In genomic region chr11:112163875-112164521, GRCh38 we compare ENCODE assay signal across 8 cellular contexts. TPM values are rescaled to one million over a fixed set of nuclear protein-coding genes. Genes with fewer than 3 reads are reported as not detected.
DNase-seq lines count a peak whose midpoint lies in the region; ATAC-seq, FAIRE-seq and TF ChIP-seq lines count a peak whose summit lies in the region.

Gene IL18, minus strand, starts transcription at chr11:112164094. Its CDS starts 9,041 bp downstream, at chr11:112155053.

- H3K36me3 ChIP-seq in kidney (ENCODE audit: control insufficient read depth in 1 of 2, insufficient read depth in 2 of 2, low read length in 2 of 2) (no peaks in the 10 kb centered on the region), subcutaneous abdominal adipose tissue (ENCODE audit: control insufficient read depth in 5 of 5, insufficient read depth in 5 of 5, low read length in 5 of 5) (no peaks in the 10 kb centered on the region)

- no peaks in the 10 kb centered on the region for H3K4me1 ChIP-seq in kidney (ENCODE audit: control insufficient read depth in 1 of 2, insufficient read depth in 1 of 2, low read depth in 1 of 2, low read length in 2 of 2)
- H3K4me1 ChIP-seq in subcutaneous abdominal adipose tissue (ENCODE audit: control insufficient read depth in 5 of 5, insufficient read depth in 5 of 5, low read length in 5 of 5) = peaks cover 0 to 23% (median 20%) of the 10 kb centered on the region in 5 donors

- H3K36me3 Mint-ChIP-seq in activated naive CD8-positive, alpha-beta T cell treated with anti-CD3 and anti-CD28 coated beads, Interleukin-2, amount 50 U/mL, for 24 hours (ENCODE audit: low read depth) = peaks cover 3% of the 10 kb centered on the region

- peak within 1 kb of the TSS; percentile 54 for H3K4me3 Mint-ChIP-seq in activated naive CD8-positive, alpha-beta T cell treated with anti-CD3 and anti-CD28 coated beads, Interleukin-2, amount 50 U/mL, for 24 hours

- intact Hi-C loops in kidney (cut with DNase I) = no loop called here

- no peak for FAIRE-seq in kidney (lab: Jason Lieb, UNC)

- peak within 1 kb of the TSS; percentile 51 to 56 for H3K4me3 ChIP-seq in kidney (ENCODE audit: low read length in 2 of 2)
- H3K4me3 ChIP-seq in subcutaneous abdominal adipose tissue (ENCODE audit: low read depth in 1 of 5, low read length in 5 of 5) = peak within 1 kb of the TSS; percentile 8 to 53 (median 28)

- no peak within 1 kb of the TSS for H3K27ac Mint-ChIP-seq in activated naive CD8-positive, alpha-beta T cell treated with anti-CD3 and anti-CD28 coated beads, Interleukin-2, amount 50 U/mL, for 24 hours

- H3K9me3 Mint-ChIP-seq in activated naive CD8-positive, alpha-beta T cell treated with anti-CD3 and anti-CD28 coated beads, Interleukin-2, amount 50 U/mL, for 24 hours = no peaks in the 10 kb centered on the region

- TF ChIP-seq CTCF in kidney (IDR thresholded peaks at IDR 0.05; ENCODE audit: borderline replicate concordance, extremely low read depth, insufficient read depth) = no peak

- no peaks in the 10 kb centered on the region for H3K27me3 ChIP-seq in subcutaneous abdominal adipose tissue (ENCODE audit: control insufficient read depth in 5 of 5, insufficient read depth in 4 of 5, low read length in 5 of 5)

- H3K9ac ChIP-seq in kidney (ENCODE audit: low read length in 2 of 2) (no peak within 1 kb of the TSS), subcutaneous abdominal adipose tissue (ENCODE audit: low read length in 5 of 5) (peak within 1 kb of the TSS in 1 of 5 donors; percentile 35)

- H3K27ac ChIP-seq in kidney (ENCODE audit: low read depth in 2 of 2, low read length in 2 of 2) (peak within 1 kb of the TSS in 1 of 2 donors; percentile 52), subcutaneous abdominal adipose tissue (ENCODE audit: low read depth, low read length) (no peak within 1 kb of the TSS)

- H3K27me3 Mint-ChIP-seq in activated naive CD8-positive, alpha-beta T cell treated with anti-CD3 and anti-CD28 coated beads, Interleukin-2, amount 50 U/mL, for 24 hours = peaks cover 28% of the 10 kb centered on the region

- DNase-seq in M059J (ENCODE audit: low read depth) = peak; percentile 47
- no peak for DNase-seq in activated naive CD8-positive, alpha-beta T cell treated with anti-CD3 and anti-CD28 coated beads, Interleukin-2, amount 50 U/mL, for 24 hours
- DNase-seq in kidney = peak; percentile 65
- no peak for DNase-seq in NCI-H1092 (lab: John Stamatoyannopoulos, UW)
- no peak for DNase-seq in DMS53 treated with DMSO at 0.1 percent for 48 hours (lab: John Stamatoyannopoulos, UW; ENCODE audit: unreplicated experiment)
- no peak for DNase-seq in DMS53 (lab: John Stamatoyannopoulos, UW)
- no peak for DNase-seq in GM19240 (ENCODE audit: insufficient read length, low spot score)

- ATAC-seq in activated naive CD8-positive, alpha-beta T cell treated with anti-CD3 and anti-CD28 coated beads, Interleukin-2, amount 50 U/mL, for 24 hours = no peak

- peaks cover 4% of the 10 kb centered on the region for H3K4me1 Mint-ChIP-seq in activated naive CD8-positive, alpha-beta T cell treated with anti-CD3 and anti-CD28 coated beads, Interleukin-2, amount 50 U/mL, for 24 hours

- H3K9me3 ChIP-seq in kidney (ENCODE audit: control insufficient read depth in 1 of 2, low read length in 2 of 2) (no peaks in the 10 kb centered on the region), subcutaneous abdominal adipose tissue (ENCODE audit: control insufficient read depth in 5 of 5, low read length in 5 of 5) (no peaks in the 10 kb centered on the region)

RNA-seq across cellular contexts. Expression of gene IL18, which starts in this region (rescaled TPM):
- 0.64 and 1.3 TPM in 2 replicates for total RNA-seq in M059J (2014; rRNA removed; shearing (Covaris generic))
- total RNA-seq in kidney = 25.2 TPM
- 37.4 TPM for polyA plus RNA-seq in kidney (ENCODE audit: insufficient read depth, low read depth, low replicate concordance)

Comparison
In these comparisons a context has a peak if more than half of its experiments do, and no peak if none do; other contexts are left out.
1. RNA of gene IL18 (total RNA-seq): 25.2 TPM in kidney (single experiment); 0.64 to 1.3 TPM in M059J; every median in the first group is over 10 times any median in the second.
2. DNase-seq: peak in M059J (single experiment) and kidney (single experiment); none in activated naive CD8-positive, alpha-beta T cell treated with anti-CD3 and anti-CD28 coated beads, Interleukin-2, amount 50 U/mL, for 24 hours (single experiment), NCI-H1092 (single experiment), DMS53 treated with DMSO at 0.1 percent for 48 hours (single experiment), DMS53 (single experiment) and GM19240 (single experiment).